Comparison of ENCODE assay signal across 16 cellular contexts in genomic region chr4:6446538-6447451, GRCh38. TPM values are rescaled to one million over a fixed set of nuclear protein-coding genes. Genes with fewer than 3 reads are reported as not detected.
DNase-seq lines count a peak whose midpoint lies in the region; ATAC-seq and TF ChIP-seq lines count a peak whose summit lies in the region.
"Had no signal": no experiment of that assay in that cellular context is flagged by ENCODE, and none has a peak within 500 bp of the region (broad histone marks: within the 10 kb centered on the region; RNA-seq: fewer than 3 reads in every experiment).

No MANE protein-coding gene starts in this region.

- TF ChIP-seq RAD21 in IMR-90 (IDR thresholded peaks at IDR 0.05; ENCODE audit: low read length) = no peak

- no peak overlapping the region for H2BK15ac ChIP-seq in IMR-90 (ENCODE audit: low read depth, low read length)

- H3K14ac ChIP-seq in IMR-90 (replicated peaks; ENCODE audit: low read depth, low read length) = no peak overlapping the region

- CTCF ChIA-PET in IMR-90 (lab: Yijun Ruan, JAX) = no interaction called here

- H2AFZ ChIP-seq in IMR-90 (replicated peaks; ENCODE audit: low read length, poor library complexity) = peak overlapping the region; percentile 72

- intact Hi-C loops in IMR-90 (cut with micrococcal nuclease) (no loop called here), testis (cut with DNase I; ENCODE audit: low total_unique reads) (no loop called here)

- no peak overlapping the region for H3K4me2 ChIP-seq in IMR-90 (ENCODE audit: low read depth, low read length)

- H3K9ac ChIP-seq in IMR-90 (ENCODE audit: low read depth, low read length) = no peak overlapping the region

- H3K9me3 ChIP-seq in IMR-90 (ENCODE audit: control insufficient read depth, insufficient read depth, low read length) (no peaks in the 10 kb centered on the region), testis (no peaks in the 10 kb centered on the region)
- H3K9me3 ChIP-seq: upper lobe of right lung had no signal

- H4K20me1 ChIP-seq in IMR-90 (ENCODE audit: insufficient read depth, low read length) = no peaks in the 10 kb centered on the region

- no peak overlapping the region for H2BK120ac ChIP-seq in IMR-90 (ENCODE audit: low read depth, low read length)

- no peak overlapping the region for H3K23ac ChIP-seq in IMR-90 (ENCODE audit: low read depth, low read length)

- no peaks in the 10 kb centered on the region for H3K79me1 ChIP-seq in IMR-90 (ENCODE audit: low read depth in 1 of 2, low read length in 2 of 2)

- TF ChIP-seq CTCF in IMR-90 (conservative IDR thresholded peaks at IDR 0.05; ENCODE audit: low read depth, low read length) (no peak), testis (IDR thresholded peaks at IDR 0.05) (no peak)

- H3K9me1 ChIP-seq in IMR-90 (ENCODE audit: insufficient read depth, low read length) = no peaks in the 10 kb centered on the region

- POLR2A ChIA-PET in IMR-90 (lab: Charles Lee; ENCODE audit: unreplicated experiment) = no interaction called here

- H3K4me3 ChIP-seq in IMR-90 (ENCODE audit: insufficient read depth, low read depth, low read length) (no peak overlapping the region), testis (no peak overlapping the region)
- H3K4me3 ChIP-seq: upper lobe of right lung had no signal

- H3K27ac ChIP-seq in IMR-90 (ENCODE audit: insufficient read depth, low read length) = no peak overlapping the region
- H3K27ac ChIP-seq in testis = no peak overlapping the region
- H3K27ac ChIP-seq: upper lobe of right lung had no signal

- H3K4ac ChIP-seq in IMR-90 (ENCODE audit: low read depth, low read length) = no peak overlapping the region

- no peak overlapping the region for H3K18ac ChIP-seq in IMR-90 (ENCODE audit: low read depth, low read length)

- H2BK5ac ChIP-seq in IMR-90 (ENCODE audit: low read depth, low read length, poor library complexity, severe bottlenecking) = no peak overlapping the region

- TF ChIP-seq POLR2A in IMR-90 (IDR thresholded peaks at IDR 0.05; ENCODE audit: low read depth, low read length) (no peak), testis (IDR thresholded peaks at IDR 0.05) (no peak), erythroblast (IDR thresholded peaks at IDR 0.05; ENCODE audit: low read length) (no peak)

- dilution Hi-C loops in IMR-90 (cut with HindIII; ENCODE audit: low sequenced_read_pairs, unreplicated experiment) = no loop called here

- DNase-seq in IMR-90 (no peak), astrocyte of the hippocampus (ENCODE audit: low read depth, low spot score) (peak; percentile 34), hippocampal formation (lab: John Stamatoyannopoulos, UW) (peak; percentile 43 to 58), retina (peak; percentile 54), testis (no peak), NCI-H774 (lab: John Stamatoyannopoulos, UW) (no peak), erythroblast (lab: John Stamatoyannopoulos, UW) (no peak)
- DNase-seq: activated CD4-positive, alpha-beta T cell treated with anti-CD3 and anti-CD28 coated beads for 1 hour; activated T-cell treated with anti-CD3 and anti-CD28 coated beads for 4 hours; NCI-H1048; stimulated activated CD4-positive, alpha-beta T cell treated with anti-CD3 and anti-CD28 coated beads, Interleukin-2, amount 100 ng/mL, for 24 hours; T-helper 17 cell had no signal

- no peak overlapping the region for H4K91ac ChIP-seq in IMR-90 (ENCODE audit: insufficient read depth, low read depth, low read length)

- H4K8ac ChIP-seq in IMR-90 (ENCODE audit: low read depth in 2 of 2, low read length in 2 of 2) = no peak overlapping the region

- no peak overlapping the region for H3K56ac ChIP-seq in IMR-90 (ENCODE audit: extremely low read depth, insufficient read depth, low read length)

- BruUV-seq in IMR-90 (replicated peaks; lab: Mats Ljungman, UMichigan) = no TSS peak

- no peak overlapping the region for H2AK5ac ChIP-seq in IMR-90 (ENCODE audit: low read depth, low read length)

- no peaks in the 10 kb centered on the region for H3K36me3 ChIP-seq in IMR-90 (ENCODE audit: control insufficient read depth, insufficient read depth, low read length)
- H3K36me3 ChIP-seq in testis (ENCODE audit: low read depth, missing control alignments) = no peaks in the 10 kb centered on the region
- H3K36me3 ChIP-seq: upper lobe of right lung had no signal

- H3K27me3 ChIP-seq in IMR-90 (ENCODE audit: control insufficient read depth, insufficient read depth, low read length) (peaks cover 18% of the 10 kb centered on the region; the same call in 1 of the 2 replicates), testis (no peaks in the 10 kb centered on the region)
- H3K27me3 ChIP-seq: upper lobe of right lung had no signal

- in situ Hi-C loops in IMR-90 (cut with MboI; ENCODE audit: low sequenced_read_pairs) = loop anchor here (25.0 kb wide), 1 partner anchor 409 kb away; no protein-coding TSS in a partner anchor

- no peak overlapping the region for H4K5ac ChIP-seq in IMR-90 (ENCODE audit: low read depth, low read length)

- no peak for ATAC-seq in IMR-90 (ENCODE audit: low read depth)
- ATAC-seq: Panc1, T-helper 17 cell, upper lobe of right lung had no signal

- no peak overlapping the region for H2BK20ac ChIP-seq in IMR-90 (ENCODE audit: low read depth, low read length)

- H2AK9ac ChIP-seq in IMR-90 (replicated peaks; ENCODE audit: low read depth, low read length, poor library complexity) = no peak overlapping the region

- H3K4me1 ChIP-seq in IMR-90 (ENCODE audit: control insufficient read depth, insufficient read depth, low read length) = no peaks in the 10 kb centered on the region
- H3K4me1 ChIP-seq in testis = peaks cover 6% of the 10 kb centered on the region
- H3K4me1 ChIP-seq: upper lobe of right lung had no signal

- WGBS in IMR-90 (ENCODE audit: extremely low coverage in 2 of 2, insufficient read length in 1 of 2), 2 experiments = 0% methylated on average over 3 of the region's 22 CpGs; no CpG with 5 or more reads in 1 of the 2 experiments
- WGBS in testis, 2 donors = 41 to 50% methylated on average over 14 to 22 of the region's 22 CpGs

TF ChIP-seq in IMR-90, 13 proteins besides CTCF, POLR2A, EP300 and RAD21:
- TF ChIP-seq ELK1 (IDR thresholded peaks at IDR 0.05; ENCODE audit: borderline replicate concordance, low read depth, low read length) = no peak
- TF ChIP-seq MXI1 (IDR thresholded peaks at IDR 0.05; ENCODE audit: borderline replicate concordance, low read depth, low read length) = no peak
- no peak for TF ChIP-seq NFE2L2 (IDR thresholded peaks at IDR 0.05; ENCODE audit: low read depth, low read length)
- TF ChIP-seq RFX5 (IDR thresholded peaks at IDR 0.05; ENCODE audit: low read depth, low read length) = no peak
- no peak for TF ChIP-seq CHD1 (IDR thresholded peaks at IDR 0.05; ENCODE audit: low read depth, low read length)

RNA-seq across cellular contexts. Expression of gene PPP2R2C, which starts 25.6 kb away (rescaled TPM):
- total RNA-seq in IMR-90 (2012; rRNA removed) (not detected in 2 replicates), testis (10 to 100 TPM in 1 of 2 donors, 1 to 10 TPM in 1; 7.9 to 13.1 TPM)
- polyA plus RNA-seq in IMR-90 (2012; rRNA removed) (0.03 TPM in 1 of 2 replicates, not detected in the other), testis (ENCODE audit: insufficient read depth, low read depth, low replicate concordance) (20.4 TPM)
- 0.01 and 0.03 TPM in 2 replicates for polyA plus RNA-seq in IMR-90 (2012; cell fraction: cytosol; rRNA removed)
- polyA plus RNA-seq in IMR-90 (2012; cell fraction: nucleus; rRNA removed; ENCODE audit: low replicate concordance) = 0.10 and 0.11 TPM in 2 replicates
- total RNA-seq: fibroblast of villous mesenchyme, T-helper 17 cell had no signal
- polyA plus RNA-seq: IgD-negative memory B cell had no signal

Comparison
In these comparisons a context has a peak if more than half of its experiments do, and no peak if none do; other contexts are left out.
1. DNase-seq: peak in astrocyte of the hippocampus (single experiment), hippocampal formation (2 of 2) and retina (single experiment); none in IMR-90 (single experiment), testis (single experiment), NCI-H774 (single experiment) and erythroblast (0 of 2).